Comparison of ENCODE assay signal across 8 cellular contexts in the genomic region with DNA sequence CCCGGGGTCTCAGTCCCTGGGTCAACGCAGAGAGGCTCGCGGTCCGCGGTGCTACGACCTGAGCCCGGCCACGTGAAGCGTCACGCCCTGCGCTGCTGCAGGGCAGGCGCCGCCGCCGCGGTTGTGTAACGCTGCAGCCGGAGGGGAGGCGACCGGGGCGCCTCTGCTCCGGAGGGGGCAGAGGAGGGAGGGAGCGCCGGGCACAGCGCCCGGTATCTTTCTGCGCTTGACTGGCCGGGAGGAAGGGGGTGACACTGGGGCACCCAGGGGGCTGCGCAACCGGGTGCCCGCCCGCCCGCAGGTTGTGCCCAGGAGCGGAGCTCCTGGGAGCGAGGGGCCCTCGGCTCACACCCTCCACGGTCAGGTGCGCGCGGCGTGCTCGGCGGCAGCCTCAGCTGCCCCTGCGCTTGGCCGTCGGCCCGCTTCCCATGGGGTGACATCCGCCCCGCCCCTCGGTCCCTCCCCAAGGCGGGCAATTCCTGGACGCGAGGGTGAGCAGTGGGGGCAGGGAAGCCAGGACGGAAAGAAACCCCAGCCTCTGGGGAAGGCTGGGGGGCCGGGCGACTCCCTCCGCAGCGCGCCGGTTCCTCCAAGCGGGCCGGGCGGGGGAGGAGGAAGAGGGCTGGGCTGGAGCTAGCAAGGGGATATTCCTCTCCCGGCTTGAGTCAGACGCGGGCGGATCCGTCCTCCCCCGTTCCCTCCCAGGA. TPM values are rescaled to one million over a fixed set of nuclear protein-coding genes. Genes with fewer than 3 reads are reported as not detected.
DNase-seq lines count a peak whose midpoint lies in the region; ATAC-seq lines count a peak whose summit lies in the region.

No MANE protein-coding gene starts in this region.

- H3K4me3 Mint-ChIP-seq in activated CD8-positive, alpha-beta T cell treated with anti-CD3 and anti-CD28 coated beads, Interleukin-2, amount 10 ng/mL, durations not matched to agents 7 days and 5 days: peak overlapping the region; percentile 91

- peak overlapping the region; percentile 97 for H4K91ac ChIP-seq in mesenchymal stem cell (ENCODE audit: low read length)

- no peak overlapping the region for H3K23ac ChIP-seq in mesenchymal stem cell (ENCODE audit: low read length in 2 of 2)

- no peaks in the 10 kb centered on the region for H3K27me3 Mint-ChIP-seq in activated CD8-positive, alpha-beta T cell treated with anti-CD3 and anti-CD28 coated beads, Interleukin-2, amount 10 ng/mL, durations not matched to agents 7 days and 5 days (ENCODE audit: low read depth)

- H3K4me2 ChIP-seq in BLaER1 (peak overlapping the region; percentile 90), mesenchymal stem cell (ENCODE audit: low read length, poor library complexity, severe bottlenecking) (peak overlapping the region; percentile 82)

- peak overlapping the region in 1 of 2 experiments; percentile 59 for H3K14ac ChIP-seq in mesenchymal stem cell (ENCODE audit: low read length in 2 of 2)

- H3K9me3 Mint-ChIP-seq in activated CD8-positive, alpha-beta T cell treated with anti-CD3 and anti-CD28 coated beads, Interleukin-2, amount 10 ng/mL, durations not matched to agents 7 days and 5 days (ENCODE audit: insufficient read depth): peaks cover 2% of the 10 kb centered on the region

- peak overlapping the region; percentile 79 for H3K9ac ChIP-seq in BLaER1
- peak overlapping the region; percentile 96 for H3K9ac ChIP-seq in mesenchymal stem cell (ENCODE audit: low read length)

- H3K27ac ChIP-seq in BLaER1: peak overlapping the region; percentile 89
- peak overlapping the region; percentile 98 for H3K27ac ChIP-seq in effector memory CD4-positive, alpha-beta T cell (ENCODE audit: insufficient read depth, low read length, poor library complexity, severe bottlenecking)
- peak overlapping the region; percentile 97 for H3K27ac ChIP-seq in mesenchymal stem cell (ENCODE audit: low read length, poor library complexity, severe bottlenecking)

- peak; percentile 69 for DNase-seq in NCI-H526 treated with DMSO at 0.1 percent for 48 hours (lab: John Stamatoyannopoulos, UW)
- peak; percentile 95 for DNase-seq in activated CD8-positive, alpha-beta T cell treated with anti-CD3 and anti-CD28 coated beads, Interleukin-2, amount 10 ng/mL, durations not matched to agents 7 days and 5 days
- peak; percentile 50 to 81 (median 51) for DNase-seq in effector memory CD4-positive, alpha-beta T cell
- peak; percentile 99 for DNase-seq in mesenchymal stem cell
- DNase-seq in stimulated activated CD8-positive, alpha-beta memory T cell treated with anti-CD3 and anti-CD28 coated beads, Interleukin-12 subunit alpha, Interleukin-12 subunit beta, amount 100 ng/mL, for 24 hours (ENCODE audit: extremely low read depth): peak; percentile 86

- peaks cover 52% of the 10 kb centered on the region for H3K36me3 Mint-ChIP-seq in activated CD8-positive, alpha-beta T cell treated with anti-CD3 and anti-CD28 coated beads, Interleukin-2, amount 10 ng/mL, durations not matched to agents 7 days and 5 days (ENCODE audit: low read depth)

- peak overlapping the region; percentile 99 for H4K8ac ChIP-seq in mesenchymal stem cell (ENCODE audit: low read length)

- peak overlapping the region; percentile 74 for H3K4me3 ChIP-seq in BLaER1
- H3K4me3 ChIP-seq in effector memory CD4-positive, alpha-beta T cell (ENCODE audit: insufficient read depth, low read depth, low read length, poor library complexity, severe bottlenecking): peak overlapping the region; percentile 74
- H3K4me3 ChIP-seq in mesenchymal stem cell (ENCODE audit: insufficient read depth in 1 of 2, low read depth in 1 of 2, low read length in 2 of 2): peak overlapping the region; percentile 41 to 79

- under 1% methylated on average over 33 of the region's 70 CpGs for WGBS in mesenchymal stem cell

- POLR2A ChIA-PET in activated CD8-positive, alpha-beta T cell treated with anti-CD3 and anti-CD28 coated beads, Interleukin-2, amount 10 ng/mL, durations not matched to agents 7 days and 5 days (lab: Charles Lee): interaction anchor here (0.8 to 13.1 kb wide), 36 partner anchors 8 to 485 kb away, joined by 3 to 737 read pairs (median 8); a partner anchor contains a TSS

- H3K27me3 ChIP-seq in BLaER1 (peaks cover 12% of the 10 kb centered on the region; the same call in 1 of the 2 replicates), mesenchymal stem cell (ENCODE audit: control insufficient read depth in 1 of 2, insufficient read depth in 1 of 2, low read length in 2 of 2) (no peaks in the 10 kb centered on the region)
- H3K27me3 ChIP-seq in effector memory CD4-positive, alpha-beta T cell (replicated peaks; ENCODE audit: control insufficient read depth, insufficient read depth, low read length, poor library complexity, severe bottlenecking): no peaks in the 10 kb centered on the region

- peak overlapping the region; percentile 96 for H3K27ac Mint-ChIP-seq in activated CD8-positive, alpha-beta T cell treated with anti-CD3 and anti-CD28 coated beads, Interleukin-2, amount 10 ng/mL, durations not matched to agents 7 days and 5 days

- peaks cover 36% of the 10 kb centered on the region for H4K20me1 ChIP-seq in BLaER1

- H3K36me3 ChIP-seq in BLaER1 (peaks cover 6% of the 10 kb centered on the region; the same call in 1 of the 2 replicates), mesenchymal stem cell (ENCODE audit: control insufficient read depth in 1 of 2, insufficient read depth in 2 of 2, low read depth in 1 of 2, low read length in 2 of 2) (peaks cover 11 to 21% of the 10 kb centered on the region in 2 experiments)
- H3K36me3 ChIP-seq in effector memory CD4-positive, alpha-beta T cell (ENCODE audit: control insufficient read depth, insufficient read depth, low read length): peaks cover 20% of the 10 kb centered on the region

- peaks cover 38% of the 10 kb centered on the region for H3K4me1 Mint-ChIP-seq in activated CD8-positive, alpha-beta T cell treated with anti-CD3 and anti-CD28 coated beads, Interleukin-2, amount 10 ng/mL, durations not matched to agents 7 days and 5 days (ENCODE audit: low read depth)

- peak overlapping the region; percentile 91 to 99 for H3K18ac ChIP-seq in mesenchymal stem cell (ENCODE audit: low read depth in 1 of 2, low read length in 2 of 2)

- H2BK12ac ChIP-seq in mesenchymal stem cell (ENCODE audit: low read length in 2 of 2): peak overlapping the region; percentile 26 to 96

- no peak overlapping the region for H2AK5ac ChIP-seq in mesenchymal stem cell (ENCODE audit: low read length, severe bottlenecking)

- H3K4ac ChIP-seq in mesenchymal stem cell (ENCODE audit: low read depth in 1 of 2, low read length in 2 of 2): peak overlapping the region; percentile 82 to 86

- CTCF ChIA-PET in activated CD8-positive, alpha-beta T cell treated with anti-CD3 and anti-CD28 coated beads, Interleukin-2, amount 10 ng/mL, durations not matched to agents 7 days and 5 days (lab: Charles Lee): interaction anchor here (0.8 to 13.2 kb wide), 20 partner anchors 9 to 309 kb away, joined by 3 to 272 read pairs (median 14); no protein-coding TSS in a partner anchor

- ATAC-seq in GM19025 (IDR thresholded peaks at IDR 0.05; ENCODE audit: low read depth, unreplicated experiment) (peak; percentile 41), HG03280 (IDR thresholded peaks at IDR 0.05; ENCODE audit: unreplicated experiment) (peak; percentile 41)
- ATAC-seq in activated CD8-positive, alpha-beta T cell treated with anti-CD3 and anti-CD28 coated beads, Interleukin-2, amount 10 ng/mL, durations not matched to agents 7 days and 5 days: peak; percentile 59

- H2AFZ ChIP-seq in mesenchymal stem cell (ENCODE audit: low read depth, low read length): peak overlapping the region; percentile 51

- peak overlapping the region; percentile 99 for H2BK15ac ChIP-seq in mesenchymal stem cell (ENCODE audit: low read depth, poor library complexity, severe bottlenecking)

- H3K79me1 ChIP-seq in mesenchymal stem cell (replicated peaks; ENCODE audit: low read length, poor library complexity, severe bottlenecking): peaks cover 4% of the 10 kb centered on the region

- peak overlapping the region; percentile 100 for H2BK120ac ChIP-seq in mesenchymal stem cell (ENCODE audit: low read depth, low read length)

- H3K4me1 ChIP-seq in BLaER1: peaks cover 82% of the 10 kb centered on the region
- H3K4me1 ChIP-seq in effector memory CD4-positive, alpha-beta T cell (ENCODE audit: control insufficient read depth, insufficient read depth, low read length, poor library complexity, severe bottlenecking): peaks cover 45% of the 10 kb centered on the region
- H3K4me1 ChIP-seq in mesenchymal stem cell (ENCODE audit: control insufficient read depth, insufficient read depth, low read depth, low read length): peaks cover 18% of the 10 kb centered on the region

- no peaks in the 10 kb centered on the region for H3K9me3 ChIP-seq in BLaER1
- H3K9me3 ChIP-seq in effector memory CD4-positive, alpha-beta T cell (ENCODE audit: control insufficient read depth, low read length): no peaks in the 10 kb centered on the region
- no peaks in the 10 kb centered on the region for H3K9me3 ChIP-seq in mesenchymal stem cell (ENCODE audit: control insufficient read depth, low read length)

- peak overlapping the region; percentile 97 for H2BK5ac ChIP-seq in mesenchymal stem cell (ENCODE audit: low read depth, low read length, poor library complexity, severe bottlenecking)

RNA-seq across cellular contexts. Expression of a gene that starts 0.8 kb away (rescaled TPM):
- 100 to 1,000 TPM; 209 to 219 TPM for total RNA-seq in activated CD8-positive, alpha-beta T cell treated with anti-CD3 and anti-CD28 coated beads, Interleukin-2, amount 10 ng/mL, durations not matched to agents 7 days and 5 days
- 88.3 TPM for polyA plus RNA-seq in mesenchymal stem cell (2013, experiment 1 of 2)
- 79.7 TPM for polyA plus RNA-seq in mesenchymal stem cell (2013, experiment 2 of 2)

Comparison
In these comparisons a context has a peak if more than half of its experiments do, and no peak if none do; other contexts are left out.
1. Peak in every context shown above with its lines: DNase-seq, ATAC-seq, H3K4me3 ChIP-seq and H3K27ac ChIP-seq.